1 cellular context compared by ENCODE assay signal in genomic region chr10:59036311-59037017, GRCh38.
TF ChIP-seq lines count a peak whose summit lies in the region.

No MANE protein-coding gene starts in this region.

TF ChIP-seq in HepG2, 621 proteins besides CTCF, POLR2A, EP300 and RAD21 (continued from another document and continues in another):
- TF ChIP-seq SAP130 (CRISPR knock-in tag; IDR thresholded peaks at IDR 0.05; ENCODE audit: low read depth) (peak; percentile 36; the same call in 1 of the 2 replicates), POLR2AphosphoS5 (IDR thresholded peaks at IDR 0.05; ENCODE audit: low read depth, low read length) (peak; percentile 39; the same call in 1 of the 2 replicates), MED1 (CRISPR knock-in tag; IDR thresholded peaks at IDR 0.05) (peak; percentile 80), ERF (CRISPR knock-in tag; IDR thresholded peaks at IDR 0.05) (peak; percentile 68; the same call in 1 of the 2 replicates), ZGPAT (CRISPR knock-in tag; IDR thresholded peaks at IDR 0.05) (0 out of 2 replicates have a peak, but pooled peaks have one; percentile 31), NCOA2 (CRISPR knock-in tag; IDR thresholded peaks at IDR 0.05) (peak; percentile 64; the same call in 1 of the 2 replicates), HOMEZ (CRISPR knock-in tag; IDR thresholded peaks at IDR 0.05; ENCODE audit: low read depth) (peak; percentile 25; the same call in 1 of the 2 replicates), GATAD2A (CRISPR knock-in tag; IDR thresholded peaks at IDR 0.05) (0 out of 2 replicates have a peak, but pooled peaks have one; percentile 48), HNF4G (IDR thresholded peaks at IDR 0.05; ENCODE audit: borderline replicate concordance, low read depth, low read length) (peak; percentile 48; the same call in 1 of the 2 replicates), HNF4G (CRISPR knock-in tag; IDR thresholded peaks at IDR 0.05; ENCODE audit: borderline replicate concordance, low read depth) (no peak; the same call in 1 of the 2 replicates), NFKB2 (CRISPR knock-in tag; IDR thresholded peaks at IDR 0.05; ENCODE audit: borderline replicate concordance) (no peak), HMG20B (CRISPR knock-in tag; conservative IDR thresholded peaks at IDR 0.05) (no peak), GMEB1 (CRISPR knock-in tag; IDR thresholded peaks at IDR 0.05; ENCODE audit: borderline replicate concordance) (0 out of 2 replicates have a peak, but pooled peaks have one; percentile 14), KAT8 (CRISPR knock-in tag; IDR thresholded peaks at IDR 0.05) (0 out of 2 replicates have a peak, but pooled peaks have one; percentile 15), MEF2D (CRISPR knock-in tag; IDR thresholded peaks at IDR 0.05) (peak; percentile 97), ZSCAN31 (CRISPR knock-in tag; IDR thresholded peaks at IDR 0.05; ENCODE audit: low read depth) (no peak), POGZ (CRISPR knock-in tag; IDR thresholded peaks at IDR 0.05) (peak; percentile 9; the same call in 1 of the 2 replicates), FOXO1 (CRISPR knock-in tag; IDR thresholded peaks at IDR 0.05) (peak; percentile 46; the same call in 1 of the 2 replicates), HNF1A (IDR thresholded peaks at IDR 0.05; ENCODE audit: low read depth) (0 out of 2 replicates have a peak, but pooled peaks have one; percentile 48), HNF1A (CRISPR knock-in tag; IDR thresholded peaks at IDR 0.05; ENCODE audit: borderline replicate concordance) (peak; percentile 21; the same call in 1 of the 2 replicates), PRDM10 (CRISPR knock-in tag; IDR thresholded peaks at IDR 0.05; ENCODE audit: low read depth) (0 out of 2 replicates have a peak, but pooled peaks have one; percentile 14), RELA (CRISPR knock-in tag; IDR thresholded peaks at IDR 0.05) (no peak), KLF16 (CRISPR knock-in tag; IDR thresholded peaks at IDR 0.05) (no peak), ZEB1 (IDR thresholded peaks at IDR 0.05; ENCODE audit: insufficient replicate concordance, low read depth) (peak; percentile 25), ZFP90 (CRISPR knock-in tag; IDR thresholded peaks at IDR 0.05; ENCODE audit: borderline replicate concordance) (no peak), PAX8 (CRISPR knock-in tag; IDR thresholded peaks at IDR 0.05; ENCODE audit: borderline replicate concordance) (no peak), CHCHD3 (CRISPR knock-in tag; IDR thresholded peaks at IDR 0.05) (no peak), RXRA (CRISPR knock-in tag; IDR thresholded peaks at IDR 0.05) (peak; percentile 71; the same call in 1 of the 2 replicates), TGIF2 (CRISPR knock-in tag; IDR thresholded peaks at IDR 0.05) (no peak), HOXD1 (CRISPR knock-in tag; IDR thresholded peaks at IDR 0.05) (no peak), NR2F6 (IDR thresholded peaks at IDR 0.05) (peak; percentile 77), NR2F6 (CRISPR knock-in tag; IDR thresholded peaks at IDR 0.05) (peak; percentile 88), PAXIP1 (CRISPR knock-in tag; conservative IDR thresholded peaks at IDR 0.05) (peak; percentile 71), ZNF614 (CRISPR knock-in tag; IDR thresholded peaks at IDR 0.05; ENCODE audit: borderline replicate concordance) (peak; percentile 46; the same call in 1 of the 2 replicates), SPEN (CRISPR knock-in tag; IDR thresholded peaks at IDR 0.05; ENCODE audit: low read depth) (no peak), ESRRA (CRISPR knock-in tag; IDR thresholded peaks at IDR 0.05; ENCODE audit: low read depth) (peak; percentile 88), HDAC2 (CRISPR knock-in tag; IDR thresholded peaks at IDR 0.05) (0 out of 2 replicates have a peak, but pooled peaks have one; percentile 45), CREB1 (IDR thresholded peaks at IDR 0.05) (no peak), CREB1 (CRISPR knock-in tag; IDR thresholded peaks at IDR 0.05) (0 out of 2 replicates have a peak, but pooled peaks have one; percentile 14), MYNN (CRISPR knock-in tag; IDR thresholded peaks at IDR 0.05; ENCODE audit: low read depth) (no peak), RCOR2 (CRISPR knock-in tag; IDR thresholded peaks at IDR 0.05) (no peak), FOXP1 (IDR thresholded peaks at IDR 0.05) (no peak), FOXP1 (CRISPR knock-in tag; IDR thresholded peaks at IDR 0.05) (peak; percentile 39), MLLT10 (CRISPR knock-in tag; IDR thresholded peaks at IDR 0.05) (no peak), THAP11 (CRISPR knock-in tag; IDR thresholded peaks at IDR 0.05) (peak; percentile 39; the same call in 1 of the 2 replicates), ZNF331 (CRISPR knock-in tag; IDR thresholded peaks at IDR 0.05) (peak; percentile 34; the same call in 1 of the 2 replicates), FOXP4 (CRISPR knock-in tag; IDR thresholded peaks at IDR 0.05) (peak; percentile 67)
